26 cellular contexts compared by ENCODE assay signal in genomic region chrX:11382935-11383334, GRCh38.
DNase-seq lines count a peak whose midpoint lies in the region; ATAC-seq and TF ChIP-seq lines count a peak whose summit lies in the region.
"Had no signal": no experiment of that assay in that cellular context is flagged by ENCODE, and none has a peak within 500 bp of the region (broad histone marks: within the 10 kb centered on the region; RNA-seq: fewer than 3 reads in every experiment).

No MANE protein-coding gene starts in this region.

- TF ChIP-seq CTCF in 22Rv1 (IDR thresholded peaks at IDR 0.05) (no peak), fibroblast of villous mesenchyme (IDR thresholded peaks at IDR 0.05; ENCODE audit: insufficient read depth, low read depth, low read length) (no peak)

- no peaks in the 10 kb centered on the region for H3K27me3 ChIP-seq in rectal smooth muscle tissue (ENCODE audit: control insufficient read depth, insufficient read depth, low read length)
- H3K27me3 ChIP-seq: cardiac muscle cell had no signal

- peaks cover 7% of the 10 kb centered on the region for H3K4me1 ChIP-seq in rectal smooth muscle tissue (ENCODE audit: control insufficient read depth, insufficient read depth, low read length)
- H3K4me1 ChIP-seq: A549 had no signal

- H3K4me3 ChIP-seq in fibroblast of villous mesenchyme (ENCODE audit: low read depth, low read length) (no peak overlapping the region), rectal smooth muscle tissue (ENCODE audit: low read length) (no peak overlapping the region)
- H3K4me3 ChIP-seq: A549, cardiac muscle cell, psoas muscle had no signal

- no peak overlapping the region for H3K9ac ChIP-seq in rectal smooth muscle tissue (ENCODE audit: low read length)

- DNase-seq in SK-N-DZ (ENCODE audit: low spot score) (peak; percentile 37), fibroblast of villous mesenchyme (ENCODE audit: low read depth) (peak; percentile 42), T1000 (lab: John Stamatoyannopoulos, UW) (no peak), mucosa of gallbladder (ENCODE audit: low spot score) (no peak), NOMO-1 (lab: John Stamatoyannopoulos, UW; ENCODE audit: unreplicated experiment in 2 of 2) (no peak)
- DNase-seq: activated CD4-positive, alpha-beta T cell treated with anti-CD3 and anti-CD28 coated beads, Interleukin-2, amount 10 ng/mL, durations not matched to agents 24 days and 14 days; activated CD8-positive, alpha-beta memory T cell treated with anti-CD3 and anti-CD28 coated beads for 24 hours; activated effector memory CD4-positive, alpha-beta T cell treated with Interleukin-2 at 50 U/mL for 16 hours; CD4-positive, alpha-beta memory T cell; effector CD8-positive, alpha-beta T cell; H7; left ventricle myocardium superior; naive thymus-derived CD8-positive, alpha-beta T cell; NCI-H1092; NCI-H526 treated with DMSO at 0.1 percent for 48 hours; psoas muscle; SIG-M5; stimulated activated CD4-positive, alpha-beta T cell treated with anti-CD3 and anti-CD28 coated beads, Interleukin-15, amount 100 ng/mL, for 24 hours; stimulated activated CD4-positive, alpha-beta T cell treated with anti-CD3 and anti-CD28 coated beads, Interleukin-4, amount 100 ng/mL, for 4 hours; T-helper 9 cell had no signal

- H3K36me3 ChIP-seq in rectal smooth muscle tissue (ENCODE audit: control insufficient read depth, insufficient read depth, low read length), result no peaks in the 10 kb centered on the region
- H3K36me3 ChIP-seq: cardiac muscle cell had no signal

- peak overlapping the region; percentile 81 for H3K27ac ChIP-seq in 22Rv1
- H3K27ac ChIP-seq in rectal smooth muscle tissue (ENCODE audit: low read depth, low read length), result peak overlapping the region; percentile 43
- H3K27ac ChIP-seq: A549, cardiac muscle cell, psoas muscle had no signal

- no peak for ATAC-seq in GM19324 (IDR thresholded peaks at IDR 0.05; ENCODE audit: low FRiP score, unreplicated experiment)
- ATAC-seq: A549; activated naive CD4-positive, alpha-beta T cell treated with anti-CD3 and anti-CD28 coated beads, Interleukin-2, amount 50 U/mL, for 72 hours; left ventricle myocardium superior; naive thymus-derived CD8-positive, alpha-beta T cell; psoas muscle had no signal

Comparison
In these comparisons a context has a peak if more than half of its experiments do, and no peak if none do; other contexts are left out.
1. DNase-seq: peak in SK-N-DZ (single experiment) and fibroblast of villous mesenchyme (single experiment); none in T1000 (single experiment), mucosa of gallbladder (single experiment) and NOMO-1 (0 of 2).